In the genomic region with DNA sequence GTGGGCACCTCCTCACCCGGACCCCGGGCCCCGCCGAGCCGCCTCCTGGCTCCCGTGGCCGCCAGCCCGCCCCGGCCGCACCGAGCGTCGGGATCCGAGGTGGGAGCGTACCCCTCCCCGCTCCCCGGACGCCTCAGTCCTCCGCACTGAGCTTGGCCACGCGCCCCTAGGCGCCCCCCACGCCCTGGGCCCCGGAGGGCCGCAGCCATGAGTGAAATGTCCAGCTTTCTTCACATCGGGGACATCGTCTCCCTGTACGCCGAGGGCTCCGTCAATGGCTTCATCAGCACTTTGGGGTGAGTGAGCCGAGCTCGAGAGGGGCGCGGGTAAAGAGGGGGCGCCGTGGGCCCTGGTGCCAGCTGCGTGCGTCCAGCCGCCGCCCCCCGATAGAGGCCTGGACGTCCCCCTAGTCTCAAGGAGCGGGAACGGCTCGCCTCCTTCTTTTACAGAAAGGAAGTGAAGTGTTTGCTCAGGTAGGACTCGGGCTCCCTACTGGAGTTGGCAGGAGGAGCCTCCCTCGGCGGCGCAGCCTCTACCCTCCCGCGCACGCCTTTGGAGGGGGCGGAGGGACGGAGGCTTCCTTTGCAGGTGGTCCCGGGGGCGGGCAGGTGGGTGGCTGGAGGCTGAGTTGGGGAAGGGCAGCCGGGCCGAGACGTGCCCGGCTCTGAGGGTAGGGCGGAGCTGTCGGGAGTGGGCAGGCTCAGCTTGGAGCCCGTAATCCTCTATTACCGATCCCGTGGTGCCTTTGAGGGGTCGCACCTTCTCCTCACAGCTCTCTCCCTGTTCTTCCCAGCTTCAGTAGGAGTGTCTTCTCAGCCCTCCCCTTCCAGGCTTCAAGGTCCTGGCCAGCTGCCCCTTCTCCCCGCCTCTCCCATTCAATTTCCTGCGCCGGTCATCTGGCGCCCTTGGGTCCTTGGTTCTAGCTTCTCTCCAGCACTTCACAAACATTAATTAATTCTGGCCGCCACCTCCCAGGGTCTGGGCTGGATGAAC, we compare ENCODE assay signal across 8 cellular contexts. TPM values are rescaled to one million over a fixed set of nuclear protein-coding genes. Genes with fewer than 3 reads are reported as not detected.
DNase-seq lines count a peak whose midpoint lies in the region; ATAC-seq and TF ChIP-seq lines count a peak whose summit lies in the region.

No MANE protein-coding gene starts in this region.

- H3K36me3 Mint-ChIP-seq in brain = no peaks in the 10 kb centered on the region

- H3K4me1 Mint-ChIP-seq in brain = peaks cover 15% of the 10 kb centered on the region

- peaks cover 18% of the 10 kb centered on the region for H3K4me1 ChIP-seq in SJSA1 (replicated peaks)

- no peaks in the 10 kb centered on the region for H3K27me3 ChIP-seq in SJSA1 (replicated peaks)

- no peak for TF ChIP-seq CTCF in brain (conservative IDR thresholded peaks at IDR 0.05)

- H3K27me3 Mint-ChIP-seq in brain = peaks cover 80% of the 10 kb centered on the region

- H3K27ac Mint-ChIP-seq in brain = peak overlapping the region in 1 of 5 experiments; percentile 32

- no peak for TF ChIP-seq POLR2A in erythroblast (IDR thresholded peaks at IDR 0.05; ENCODE audit: low read length)

- H3K4me3 ChIP-seq in SJSA1 = peak overlapping the region; percentile 75

- H3K36me3 ChIP-seq in SJSA1 = peaks cover 14% of the 10 kb centered on the region

- no peaks in the 10 kb centered on the region for H3K9me3 ChIP-seq in SJSA1 (replicated peaks)

- peaks cover 0 to 2% (median 0%) of the 10 kb centered on the region in 5 experiments for H3K9me3 Mint-ChIP-seq in brain

- DNase-seq in AG08395 (ENCODE audit: low spot score) (peak; percentile 51), SJSA1 (ENCODE audit: low read depth in 1 of 2, low spot score in 2 of 2) (no peak), kidney tubule cell (ENCODE audit: low spot score) (peak; percentile 62), erythroblast (lab: John Stamatoyannopoulos, UW) (no peak)
- peak; percentile 18 to 31 for DNase-seq in stimulated activated CD8-positive, alpha-beta memory T cell treated with anti-CD3 and anti-CD28 coated beads, Interleukin-15, amount 100 ng/mL, for 48 hours (ENCODE audit: low read depth in 2 of 2)

- H3K4me3 Mint-ChIP-seq in brain = peak overlapping the region; percentile 67 to 84 (median 73)

- ATAC-seq in GM19035 (IDR thresholded peaks at IDR 0.05; ENCODE audit: unreplicated experiment) (peak; percentile 26), HG03442 (IDR thresholded peaks at IDR 0.05; ENCODE audit: unreplicated experiment) (peak; percentile 24)

- peak overlapping the region; percentile 28; the same call in 1 of the 2 replicates for H3K27ac ChIP-seq in SJSA1

RNA-seq across cellular contexts. Expression of a gene that starts 0.6 kb away (rescaled TPM):
- 9.0 and 11.4 TPM in 2 replicates for total RNA-seq in SJSA1 (2014; rRNA removed; shearing (Covaris generic))
- 94.1 TPM for polyA plus RNA-seq in brain (ENCODE audit: insufficient read depth, low read depth, low replicate concordance)

RNA-seq across cellular contexts. Expression of a gene that starts 41.6 kb away (rescaled TPM):
- total RNA-seq in SJSA1 (2014; rRNA removed; shearing (Covaris generic)) = 14.3 and 23.3 TPM in 2 replicates
- 28.6 TPM for polyA plus RNA-seq in brain (ENCODE audit: insufficient read depth, low read depth, low replicate concordance)

Comparison
In these comparisons a context has a peak if more than half of its experiments do, and no peak if none do; other contexts are left out.
1. DNase-seq: peak in AG08395 (single experiment), kidney tubule cell (single experiment) and stimulated activated CD8-positive, alpha-beta memory T cell treated with anti-CD3 and anti-CD28 coated beads, Interleukin-15, amount 100 ng/mL, for 48 hours (2 of 2); none in SJSA1 (0 of 2) and erythroblast (0 of 2).